In genomic region chr9:131523086-131523388, GRCh38 we compare ENCODE assay signal across 32 cellular contexts. TPM values are rescaled to one million over a fixed set of nuclear protein-coding genes. Genes with fewer than 3 reads are reported as not detected.
"Had no signal": no experiment of that assay in that cellular context is flagged by ENCODE, and none has a peak within 500 bp of the region (broad histone marks: within the 10 kb centered on the region; RNA-seq: fewer than 3 reads in every experiment).

No MANE protein-coding gene starts in this region.

- H3K27me3 ChIP-seq: brain microvascular endothelial cell, esophagus muscularis mucosa, hepatocyte, neutrophil, pancreas, right atrium auricular region, upper lobe of left lung had no signal

- FAIRE-seq: frontal cortex, pancreas had no signal

- H3K27ac ChIP-seq: brain microvascular endothelial cell, esophagus muscularis mucosa, hepatocyte, neutrophil, pancreas, psoas muscle, right atrium auricular region, upper lobe of left lung had no signal

- H3K4me2 ChIP-seq: hepatocyte had no signal

- H3K4me3 Mint-ChIP-seq: activated naive CD4-positive, alpha-beta T cell treated with anti-CD3 and anti-CD28 coated beads for 36 hours; immature natural killer cell; naive thymus-derived CD4-positive, alpha-beta T cell; T-helper 1 cell treated with Interleukin-12 subunit alpha and Interleukin-12 subunit beta and Interleukin-4 antibody, amounts not matched to agents 30 μg/mL and 1 μg/mL, for 36 hours had no signal

- H3K79me2 ChIP-seq: hepatocyte had no signal

- H3K4me1 ChIP-seq: pancreas, upper lobe of left lung had no signal

- ATAC-seq: naive thymus-derived CD4-positive, alpha-beta T cell; psoas muscle; stimulated activated naive CD8-positive, alpha-beta T cell treated with anti-CD3 and anti-CD28 coated beads, Interleukin-15, Interleukin-2, amounts not matched to agents 100 U/mL and 50 U/mL, for 24 hours had no signal

- DNase-seq: activated CD4-positive, alpha-beta T cell treated with anti-CD3 and anti-CD28 coated beads for 4 hours; activated CD4-positive, alpha-beta T cell treated with anti-CD3 and anti-CD28 coated beads, Interleukin-2, amount 50 U/mL, for 48 hours; activated CD4-positive, CD25-positive, alpha-beta regulatory T cell; activated CD8-positive, alpha-beta memory T cell treated with anti-CD3 and anti-CD28 coated beads, Interleukin-2, amount 50 U/mL, for 48 hours; activated effector memory CD4-positive, alpha-beta T cell treated with Interleukin-2 at 50 U/mL for 16 hours; activated naive CD4-positive, alpha-beta T cell treated with anti-CD3 and anti-CD28 coated beads for 36 hours; activated T-cell treated with anti-CD3 and anti-CD28 coated beads, Interleukin-2, amount 50 U/mL, for 48 hours; brain microvascular endothelial cell; central memory CD4-positive, alpha-beta T cell; dermis blood vessel endothelial cell; effector CD8-positive, alpha-beta T cell; glutamatergic neuron; immature natural killer cell; naive thymus-derived CD4-positive, alpha-beta T cell; pancreas; psoas muscle; stimulated activated CD4-positive, alpha-beta T cell treated with anti-CD3 and anti-CD28 coated beads, Interleukin-4, amount 100 ng/mL, for 24 hours; stimulated activated naive CD8-positive, alpha-beta T cell treated with anti-CD3 and anti-CD28 coated beads, Interleukin-15, Interleukin-2, amounts not matched to agents 100 U/mL and 50 U/mL, for 24 hours; T1000; upper lobe of left lung had no signal

- H2AFZ ChIP-seq: hepatocyte had no signal

- H3K27me3 Mint-ChIP-seq: naive thymus-derived CD4-positive, alpha-beta T cell had no signal

- H3K27ac Mint-ChIP-seq: activated naive CD4-positive, alpha-beta T cell treated with anti-CD3 and anti-CD28 coated beads for 36 hours; T-helper 1 cell treated with Interleukin-12 subunit alpha and Interleukin-12 subunit beta and Interleukin-4 antibody, amounts not matched to agents 30 μg/mL and 1 μg/mL, for 36 hours had no signal

- H3K9me3 Mint-ChIP-seq: activated naive CD4-positive, alpha-beta T cell treated with anti-CD3 and anti-CD28 coated beads for 36 hours; immature natural killer cell; naive thymus-derived CD4-positive, alpha-beta T cell; T-helper 1 cell treated with Interleukin-12 subunit alpha and Interleukin-12 subunit beta and Interleukin-4 antibody, amounts not matched to agents 30 μg/mL and 1 μg/mL, for 36 hours had no signal

- H3K9me3 ChIP-seq: esophagus muscularis mucosa, neutrophil, pancreas, psoas muscle, right atrium auricular region, upper lobe of left lung had no signal

- H3K4me3 ChIP-seq: esophagus muscularis mucosa, hepatocyte, lung, pancreas, psoas muscle, right atrium auricular region, upper lobe of left lung had no signal

RNA-seq across cellular contexts. Expression of gene PRRT1B, which starts 22.3 kb away (rescaled TPM):
- total RNA-seq: activated CD8-positive, alpha-beta memory T cell treated with anti-CD3 and anti-CD28 coated beads for 36 hours; activated naive CD4-positive, alpha-beta T cell treated with anti-CD3 and anti-CD28 coated beads for 36 hours; dermis blood vessel endothelial cell; frontal cortex; kidney epithelial cell; mesenteric fat pad; naive thymus-derived CD4-positive, alpha-beta T cell; psoas muscle; right atrium auricular region; subcutaneous adipose tissue had no signal
- polyA plus RNA-seq: immature natural killer cell; naive thymus-derived CD4-positive, alpha-beta T cell; psoas muscle; thymus had no signal
